In the genomic region with DNA sequence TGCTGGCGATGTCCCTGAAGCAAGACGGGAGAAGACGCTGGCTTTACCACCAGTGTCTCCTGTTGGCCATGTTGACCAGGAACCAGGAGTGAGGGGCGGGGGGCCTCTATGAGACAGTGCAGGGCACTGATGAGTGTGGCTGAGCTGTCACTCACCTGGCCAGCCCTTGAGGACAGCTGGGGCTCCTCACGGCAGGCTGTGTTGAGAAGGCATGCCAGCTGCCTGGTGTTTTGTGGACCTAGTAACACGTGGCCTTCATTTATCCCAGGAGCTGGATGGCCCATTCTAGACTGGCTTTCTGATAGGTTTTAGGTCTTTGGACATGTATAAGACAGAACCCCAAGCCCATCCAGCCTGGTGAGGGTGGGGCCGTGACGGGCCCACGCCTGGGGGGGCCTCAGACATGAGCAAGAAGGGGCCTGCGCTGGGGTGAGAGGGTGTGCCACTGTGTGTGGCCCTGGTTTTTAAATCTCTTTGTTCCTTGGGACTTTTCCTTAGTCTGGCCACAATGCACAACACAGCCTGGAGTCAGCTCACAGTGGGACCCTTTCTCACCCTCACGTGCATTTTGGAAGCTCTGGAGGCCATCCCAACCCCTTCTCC, we compare ENCODE assay signal across 18 cellular contexts. TPM values are rescaled to one million over a fixed set of nuclear protein-coding genes. Genes with fewer than 3 reads are reported as not detected.
A peak's percentile ranks its signal among the peaks of the same experiment; 100 is the strongest.
DNase-seq lines count a peak whose midpoint lies in the region; ATAC-seq and TF ChIP-seq lines count a peak whose summit lies in the region.
"Had no signal": no experiment of that assay in that cellular context is flagged by ENCODE, and none has a peak within 500 bp of the region (broad histone marks: within the 10 kb centered on the region; RNA-seq: fewer than 3 reads in every experiment).

No MANE protein-coding gene starts in this region.

- no peak overlapping the region for H3K27ac ChIP-seq in CD4-positive, alpha-beta T cell (ENCODE audit: low read depth, low read length)
- H3K27ac ChIP-seq in adrenal gland (peak overlapping the region in 4 of 5 donors; percentile 6 to 91 (median 76)), neural progenitor cell (no peak overlapping the region)
- H3K27ac ChIP-seq: body of pancreas, pancreas, stomach, VCaP had no signal

- peaks cover 8 to 30% of the 10 kb centered on the region in 2 donors for H3K4me1 ChIP-seq in adrenal gland (replicated peaks in 1 of 2)
- no peaks in the 10 kb centered on the region for H3K4me1 ChIP-seq in neural progenitor cell
- H3K4me1 ChIP-seq: pancreas had no signal

- H3K9ac ChIP-seq in neural progenitor cell, result no peak overlapping the region

- H3K27me3 ChIP-seq in CD4-positive, alpha-beta T cell (ENCODE audit: control insufficient read depth, insufficient read depth, low read length), result no peaks in the 10 kb centered on the region
- H3K27me3 ChIP-seq in H7 (ENCODE audit: control insufficient read depth, insufficient read depth, low read length) (no peaks in the 10 kb centered on the region), adrenal gland (no peaks in the 10 kb centered on the region), neural progenitor cell (no peaks in the 10 kb centered on the region)
- H3K27me3 ChIP-seq: body of pancreas, pancreas, stomach had no signal

- 80 to 86% (median 81%) methylated on average over 8 to 11 of the region's 11 CpGs for WGBS in adrenal gland, 4 donors

- no peaks in the 10 kb centered on the region for H3K4me1 Mint-ChIP-seq in CD4-positive, alpha-beta T cell (ENCODE audit: low read depth)
- peaks cover 21% of the 10 kb centered on the region for H3K4me1 Mint-ChIP-seq in neural progenitor cell
- H3K4me1 Mint-ChIP-seq: B cell had no signal

- H3K4me2 ChIP-seq in neural progenitor cell, result no peak overlapping the region

- intact Hi-C loops in CD4-positive, alpha-beta T cell (cut with DNase I, micrococcal nuclease), result no loop called here
- intact Hi-C loops in adrenal gland (cut with DNase I), result no loop called here

- peaks cover 47% of the 10 kb centered on the region for H3K36me3 Mint-ChIP-seq in CD4-positive, alpha-beta T cell (ENCODE audit: low read depth)
- H3K36me3 Mint-ChIP-seq in neural progenitor cell, result peaks cover 20% of the 10 kb centered on the region

- POLR2A ChIA-PET in CD4-positive, alpha-beta T cell (lab: Charles Lee), result no interaction called here

- H3K4me3 ChIP-seq in H7 (ENCODE audit: insufficient read depth, low read depth, low read length) (no peak overlapping the region), adrenal gland (no peak overlapping the region), neural progenitor cell (no peak overlapping the region)
- H3K4me3 ChIP-seq: body of pancreas, mucosa of descending colon, pancreas, stomach had no signal

- peak overlapping the region; percentile 31 for H3K27ac Mint-ChIP-seq in CD4-positive, alpha-beta T cell
- H3K27ac Mint-ChIP-seq in neural progenitor cell, result no peak overlapping the region
- H3K27ac Mint-ChIP-seq: B cell had no signal

- H3K27me3 Mint-ChIP-seq in CD4-positive, alpha-beta T cell, result no peaks in the 10 kb centered on the region
- H3K27me3 Mint-ChIP-seq in neural progenitor cell (ENCODE audit: insufficient read depth, low read depth), result peaks cover 5% of the 10 kb centered on the region
- H3K27me3 Mint-ChIP-seq: B cell had no signal

- H3K9me3 ChIP-seq in CD4-positive, alpha-beta T cell (ENCODE audit: control insufficient read depth, low read length), result no peaks in the 10 kb centered on the region
- H3K9me3 ChIP-seq in adrenal gland (replicated peaks in 1 of 3) (no peaks in the 10 kb centered on the region), neural progenitor cell (ENCODE audit: low read depth) (no peaks in the 10 kb centered on the region)
- H3K9me3 ChIP-seq: body of pancreas, mucosa of descending colon, pancreas, stomach had no signal

- H2AFZ ChIP-seq in neural progenitor cell (replicated peaks), result no peak overlapping the region

- peaks cover 25% of the 10 kb centered on the region for H4K20me1 ChIP-seq in neural progenitor cell (ENCODE audit: low read depth)

- H3K36me3 ChIP-seq in H7 (replicated peaks; ENCODE audit: control insufficient read depth, insufficient read depth, low read length), result peaks cover 19% of the 10 kb centered on the region
- H3K36me3 ChIP-seq in adrenal gland (replicated peaks in 1 of 2), result peaks cover 0 to 43% of the 10 kb centered on the region in 2 donors
- no peaks in the 10 kb centered on the region for H3K36me3 ChIP-seq in neural progenitor cell

- H3K9me3 Mint-ChIP-seq in CD4-positive, alpha-beta T cell, result no peaks in the 10 kb centered on the region
- H3K9me3 Mint-ChIP-seq in neural progenitor cell, result no peaks in the 10 kb centered on the region

- H3F3A ChIP-seq in neural progenitor cell (ENCODE audit: low read depth), result no peaks in the 10 kb centered on the region

- TF ChIP-seq CTCF in CD4-positive, alpha-beta T cell (IDR thresholded peaks at IDR 0.05), result no peak
- TF ChIP-seq CTCF in adrenal gland (IDR thresholded peaks at IDR 0.05) (no peak), neural progenitor cell (IDR thresholded peaks at IDR 0.05) (no peak)

- CTCF ChIA-PET in CD4-positive, alpha-beta T cell (lab: Charles Lee), result interaction anchor here (2.2 kb wide), 1 partner anchor 23 kb away, joined by 5 read pairs; no protein-coding TSS in a partner anchor

- H3K79me2 ChIP-seq in neural progenitor cell (ENCODE audit: low read depth), result no peaks in the 10 kb centered on the region

- TF ChIP-seq POLR2A in adrenal gland (IDR thresholded peaks at IDR 0.05) (no peak), erythroblast (IDR thresholded peaks at IDR 0.05; ENCODE audit: low read length) (no peak)

- DNase-seq in CD4-positive, alpha-beta T cell, result no peak
- DNase-seq in H7 (peak; percentile 24), adrenal gland (peak in 5 of 7 donors; percentile 34 to 73 (median 39)), neural progenitor cell (ENCODE audit: low spot score) (no peak), erythroblast (lab: John Stamatoyannopoulos, UW) (no peak)
- DNase-seq: activated gamma-delta T cell treated with Interleukin-2 at 50 U/mL for 16 hours, body of pancreas, left cardiac atrium, mucosa of descending colon, NCI-H146, NCI-H526 treated with DMSO at 0.1 percent for 48 hours, pancreas, small intestine, stomach had no signal

- ATAC-seq in CD4-positive, alpha-beta T cell (ENCODE audit: poor library complexity), result no peak
- ATAC-seq in HG03196 (IDR thresholded peaks at IDR 0.05; ENCODE audit: unreplicated experiment) (no peak), GM18502 (IDR thresholded peaks at IDR 0.05; ENCODE audit: poor library complexity, unreplicated experiment) (no peak)
- ATAC-seq: body of pancreas, mucosa of descending colon had no signal

- no peak overlapping the region for H3K4me3 Mint-ChIP-seq in CD4-positive, alpha-beta T cell
- peak overlapping the region; percentile 49 for H3K4me3 Mint-ChIP-seq in neural progenitor cell
- H3K4me3 Mint-ChIP-seq: B cell had no signal

RNA-seq across cellular contexts. Expression of a gene that starts 10.5 kb away (rescaled TPM):
- 100 to 1,000 TPM; 199 to 208 TPM for total RNA-seq in CD4-positive, alpha-beta T cell
- 23.7 and 28.1 TPM in 2 replicates for total RNA-seq in H7 (2014; rRNA removed; shearing (Covaris generic))
- total RNA-seq in adrenal gland (100 to 1,000 TPM; 123 to 575 (median 247) TPM), neural progenitor cell (ENCODE audit: low replicate concordance) (15.4 and 52.7 TPM in 2 replicates)
- polyA plus RNA-seq in adrenal gland, result 100 to 1,000 TPM; 187 to 225 (median 224) TPM

RNA-seq across cellular contexts. Expression of a gene that starts 25.6 kb away (rescaled TPM):
- 10 to 100 TPM; 44.2 to 54.8 TPM for total RNA-seq in CD4-positive, alpha-beta T cell
- total RNA-seq in H7 (2014; rRNA removed; shearing (Covaris generic)), result 120 and 142 TPM in 2 replicates
- 1,000 to 10,000 TPM in 1 of 8 donors, 100 to 1,000 TPM in 7; 268 to 1,301 (median 582) TPM for total RNA-seq in adrenal gland
- polyA plus RNA-seq in adrenal gland, result 100 to 1,000 TPM; 442 to 981 (median 731) TPM
- 38.6 and 61.0 TPM in 2 replicates for total RNA-seq in neural progenitor cell (ENCODE audit: low replicate concordance)

Comparison
In these comparisons a context has a peak if more than half of its experiments do, and no peak if none do; other contexts are left out.
1. DNase-seq: peak in H7 (single experiment) and adrenal gland (5 of 7); none in CD4-positive, alpha-beta T cell (0 of 10), neural progenitor cell (single experiment) and erythroblast (0 of 2).
2. H3K27ac ChIP-seq: peak in adrenal gland (4 of 5); none in CD4-positive, alpha-beta T cell (single experiment) and neural progenitor cell (single experiment).